In the genomic region with DNA sequence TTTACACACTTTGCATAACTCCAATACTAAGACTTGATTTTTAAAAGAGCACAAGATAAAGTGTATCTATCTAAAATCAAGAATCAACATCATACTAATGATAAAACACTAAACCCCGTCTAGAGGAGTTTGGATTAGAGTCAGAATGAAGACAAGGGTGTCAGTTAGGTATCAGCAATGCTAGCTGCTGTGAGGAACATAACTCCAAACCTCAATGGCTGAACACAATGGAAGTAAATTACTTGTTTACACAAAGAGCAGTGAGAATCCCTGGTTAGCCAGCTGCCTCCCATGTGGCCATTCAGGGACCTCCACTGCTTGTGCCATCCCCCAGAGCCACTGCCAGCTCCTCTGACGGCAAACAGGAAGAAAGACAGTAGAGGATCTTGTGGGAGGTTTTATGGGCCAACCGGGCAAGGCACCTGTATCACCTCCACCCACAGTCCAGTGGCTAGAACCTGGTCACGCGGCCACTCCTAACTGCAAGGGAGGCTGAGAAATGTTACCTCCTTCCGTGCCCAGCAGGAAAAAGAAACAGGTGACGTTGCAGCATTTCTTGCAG, we compare ENCODE assay signal across 19 cellular contexts.
"Had no signal": no experiment of that assay in that cellular context is flagged by ENCODE, and none has a peak within 500 bp of the region (broad histone marks: within the 10 kb centered on the region; RNA-seq: fewer than 3 reads in every experiment).

No MANE protein-coding gene starts in this region.

- H3K4me1 ChIP-seq: breast epithelium, left ventricle myocardium inferior, psoas muscle, testis, upper lobe of right lung had no signal

- FAIRE-seq: kidney had no signal

- H3K4me1 Mint-ChIP-seq: endodermal cell had no signal

- H3K27me3 ChIP-seq: breast epithelium, hepatocyte, spleen, testis, upper lobe of right lung had no signal

- H3K79me2 ChIP-seq: hepatocyte had no signal

- H3K9me3 ChIP-seq: breast epithelium, left ventricle myocardium inferior, psoas muscle, spleen, testis, upper lobe of right lung had no signal

- H3K4me3 Mint-ChIP-seq: activated CD4-positive, alpha-beta T cell treated with anti-CD3 and anti-CD28 coated beads for 36 hours; activated CD8-positive, alpha-beta T cell treated with anti-CD3 and anti-CD28 coated beads for 36 hours; endodermal cell; memory B cell; natural killer cell treated with Interleukin-12 subunit alpha and Interleukin-12 subunit beta and Interleukin-15 and Interleukin-18, amount 100 ng/mL, for 72 hours had no signal

- H3K27ac Mint-ChIP-seq: activated CD4-positive, alpha-beta T cell treated with anti-CD3 and anti-CD28 coated beads for 36 hours; activated CD8-positive, alpha-beta T cell treated with anti-CD3 and anti-CD28 coated beads for 36 hours; endodermal cell; memory B cell; natural killer cell treated with Interleukin-12 subunit alpha and Interleukin-12 subunit beta and Interleukin-15 and Interleukin-18, amount 100 ng/mL, for 72 hours had no signal

- H3K27me3 Mint-ChIP-seq: activated CD4-positive, alpha-beta T cell treated with anti-CD3 and anti-CD28 coated beads for 36 hours; activated CD8-positive, alpha-beta T cell treated with anti-CD3 and anti-CD28 coated beads for 36 hours; memory B cell had no signal

- DNase-seq: activated CD4-positive, alpha-beta T cell treated with anti-CD3 and anti-CD28 coated beads for 36 hours; activated CD8-positive, alpha-beta memory T cell treated with anti-CD3 and anti-CD28 coated beads, Interleukin-2, amount 50 U/mL, for 4 hours; activated CD8-positive, alpha-beta T cell treated with anti-CD3 and anti-CD28 coated beads for 36 hours; aorta; endodermal cell; erythroblast; left ventricle myocardium inferior; psoas muscle; spleen; stimulated activated CD4-positive, alpha-beta T cell treated with anti-CD3 and anti-CD28 coated beads, Interleukin-2, amount 100 ng/mL, for 24 hours; stimulated activated naive CD8-positive, alpha-beta T cell treated with anti-CD3 and anti-CD28 coated beads, Interleukin-15, Interleukin-2, amounts not matched to agents 100 U/mL and 50 U/mL, for 24 hours; testis; upper lobe of right lung had no signal

- H3K27ac ChIP-seq: breast epithelium, hepatocyte, left ventricle myocardium inferior, psoas muscle, spleen, testis, upper lobe of right lung had no signal

- ATAC-seq: activated CD4-positive, alpha-beta T cell treated with anti-CD3 and anti-CD28 coated beads for 36 hours; activated CD8-positive, alpha-beta T cell treated with anti-CD3 and anti-CD28 coated beads for 36 hours; natural killer cell treated with Interleukin-12 subunit alpha and Interleukin-12 subunit beta and Interleukin-15 and Interleukin-18, amount 100 ng/mL, for 72 hours; psoas muscle; sciatic nerve; stimulated activated naive CD8-positive, alpha-beta T cell treated with anti-CD3 and anti-CD28 coated beads, Interleukin-15, Interleukin-2, amounts not matched to agents 100 U/mL and 50 U/mL, for 24 hours; upper lobe of right lung had no signal

- H3K36me3 ChIP-seq: breast epithelium, left ventricle myocardium inferior, spleen, upper lobe of right lung had no signal

- H2AFZ ChIP-seq: hepatocyte had no signal

- H3K9me3 Mint-ChIP-seq: activated CD8-positive, alpha-beta T cell treated with anti-CD3 and anti-CD28 coated beads for 36 hours; endodermal cell; memory B cell; natural killer cell treated with Interleukin-12 subunit alpha and Interleukin-12 subunit beta and Interleukin-15 and Interleukin-18, amount 100 ng/mL, for 72 hours had no signal

- H3K4me3 ChIP-seq: breast epithelium, hepatocyte, left ventricle myocardium inferior, psoas muscle, spleen, testis, upper lobe of right lung had no signal

- H3K4me2 ChIP-seq: hepatocyte had no signal
